In the genomic region with DNA sequence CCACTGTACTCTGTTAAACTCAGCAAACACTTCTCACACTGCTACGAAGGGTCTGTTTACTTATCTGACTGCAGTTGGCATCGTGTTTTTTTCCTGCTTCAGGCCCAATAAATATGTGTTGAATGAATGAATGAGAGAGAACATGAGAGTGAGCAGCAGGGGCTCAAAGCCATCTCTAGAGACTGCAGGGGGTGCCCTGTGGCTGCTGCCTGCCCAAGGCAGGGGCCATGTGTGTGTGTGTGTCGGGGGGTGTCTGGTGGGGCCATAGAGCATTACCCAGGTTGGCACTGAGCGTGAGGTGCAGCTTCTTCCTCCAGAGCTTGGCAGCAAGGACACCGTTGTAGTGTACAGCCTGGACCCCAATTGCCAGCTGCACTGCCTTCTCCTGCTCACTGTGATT, we compare ENCODE assay signal across 9 cellular contexts. TPM values are rescaled to one million over a fixed set of nuclear protein-coding genes. Genes with fewer than 3 reads are reported as not detected.
"Had no signal": no experiment of that assay in that cellular context is flagged by ENCODE, and none has a peak within 500 bp of the region (broad histone marks: within the 10 kb centered on the region; RNA-seq: fewer than 3 reads in every experiment).

No MANE protein-coding gene starts in this region.

- H3K9me3 Mint-ChIP-seq: H9, IgD-negative memory B cell had no signal

- DNase-seq: GM23248, GOT3, H9, HCEC 1CT, KBM-7 had no signal

- H3K36me3 Mint-ChIP-seq: IgD-negative memory B cell had no signal

- ATAC-seq: HepG2 had no signal

- H3K27ac Mint-ChIP-seq: IgD-negative memory B cell had no signal

- H3K4me3 Mint-ChIP-seq: H9, IgD-negative memory B cell had no signal

RNA-seq across cellular contexts. Expression of gene EPB42, which starts 14.8 kb away (rescaled TPM):
- total RNA-seq: GM23248, H4, H9, HepG2, HT1080 had no signal
